ENCODE assay signal across 25 cellular contexts in the genomic region with DNA sequence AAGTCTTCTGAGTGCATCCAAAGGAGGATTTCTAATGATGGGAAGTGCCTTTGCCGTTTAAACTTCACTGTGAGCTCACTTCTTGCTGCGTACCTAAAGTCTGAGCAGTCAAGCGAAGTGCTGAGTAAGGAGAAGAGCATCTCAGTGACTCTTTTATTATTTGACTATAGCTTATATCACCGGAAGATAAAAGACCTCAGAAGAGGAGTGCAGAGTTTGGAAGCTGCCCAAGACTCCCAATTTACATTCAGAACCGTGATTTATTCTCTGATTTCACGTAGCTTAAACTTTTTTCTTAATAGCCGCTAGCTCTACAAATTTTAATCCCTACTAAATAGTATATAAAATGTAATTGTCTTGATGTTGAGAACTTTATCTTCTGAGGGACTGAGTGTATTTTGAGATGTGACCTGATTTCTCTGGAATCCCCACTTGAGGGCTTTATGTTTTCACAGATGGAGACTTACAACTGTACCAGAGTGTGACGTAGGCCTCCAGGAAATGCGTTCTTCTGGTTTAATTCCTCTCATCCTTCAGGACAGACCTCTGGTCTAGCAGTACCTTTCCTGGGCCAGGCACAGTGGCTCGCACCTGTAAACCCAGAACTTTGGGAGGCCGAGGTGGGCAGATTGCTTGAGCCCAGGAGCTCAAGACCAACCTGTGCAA. TPM values are rescaled to one million over a fixed set of nuclear protein-coding genes. Genes with fewer than 3 reads are reported as not detected.
DNase-seq lines count a peak whose midpoint lies in the region; ATAC-seq and TF ChIP-seq lines count a peak whose summit lies in the region.
"Had no signal": no experiment of that assay in that cellular context is flagged by ENCODE, and none has a peak within 500 bp of the region (broad histone marks: within the 10 kb centered on the region; RNA-seq: fewer than 3 reads in every experiment).

No MANE protein-coding gene starts in this region.

- H3K27me3 ChIP-seq in Panc1 (ENCODE audit: control insufficient read depth, insufficient read depth, low read length) (no peaks in the 10 kb centered on the region), skeletal muscle satellite cell (ENCODE audit: control insufficient read depth, insufficient read depth, low read length) (peaks cover 10% of the 10 kb centered on the region)
- H3K27me3 ChIP-seq: BE2C had no signal

- H3K36me3 ChIP-seq in Panc1 (ENCODE audit: control insufficient read depth, insufficient read depth, low read length) (no peaks in the 10 kb centered on the region), skeletal muscle satellite cell (ENCODE audit: insufficient read depth, low read length) (no peaks in the 10 kb centered on the region)
- H3K36me3 ChIP-seq: BE2C had no signal

- POLR2A ChIA-PET in Panc1 (lab: Charles Lee): no interaction called here

- H3K9me3 ChIP-seq in Panc1 (ENCODE audit: control insufficient read depth, insufficient read depth, low read depth, low read length): no peaks in the 10 kb centered on the region
- no peaks in the 10 kb centered on the region for H3K9me3 ChIP-seq in skeletal muscle satellite cell (replicated peaks; ENCODE audit: low read length)
- H3K9me3 ChIP-seq: BE2C had no signal

- CTCF ChIA-PET in Panc1 (lab: Charles Lee): no interaction called here

- DNase-seq in Daoy (ENCODE audit: low read depth): peak; percentile 65
- DNase-seq in Panc1 (ENCODE audit: low read depth, low spot score): peak; percentile 71
- peak; percentile 2 for DNase-seq in fibroblast of the conjunctiva (ENCODE audit: low read depth)
- DNase-seq in NCI-H1105 (lab: John Stamatoyannopoulos, UW): no peak
- no peak for DNase-seq in T-helper 9 cell
- DNase-seq in erythroblast (lab: John Stamatoyannopoulos, UW): no peak
- DNase-seq in NCI-H2107 treated with DMSO at 0.1 percent for 48 hours (lab: John Stamatoyannopoulos, UW; ENCODE audit: unreplicated experiment): no peak
- DNase-seq: activated naive CD4-positive, alpha-beta T cell treated with anti-CD3 and anti-CD28 coated beads for 36 hours; activated T-cell treated with anti-CD3 and anti-CD28 coated beads, Interleukin-2, amount 50 U/mL, for 24 hours; amygdala; BE2C; cerebellar nuclear complex; effector CD4-positive, alpha-beta T cell; left colon; NCI-H1694; NCI-H774; nephron progenitor cell; SIG-M5; stimulated activated CD4-positive, alpha-beta T cell treated with anti-CD3 and anti-CD28 coated beads, Interleukin-2, amount 100 ng/mL, for 48 hours; trophoblast cell had no signal

- no peaks in the 10 kb centered on the region; the same call in 1 of the 2 replicates for H3K4me1 ChIP-seq in Panc1 (ENCODE audit: control insufficient read depth, insufficient read depth, low read length)
- H3K4me1 ChIP-seq in skeletal muscle satellite cell (ENCODE audit: control insufficient read depth, insufficient read depth, low read length): no peaks in the 10 kb centered on the region
- H3K4me1 ChIP-seq: BE2C had no signal

- no peak overlapping the region for H3K4me2 ChIP-seq in skeletal muscle satellite cell (ENCODE audit: low read length)

- in situ Hi-C loops in Panc1 (cut with HindIII; ENCODE audit: low pct_unique_long_range_greater_than_20kb, low sequenced_read_pairs): no loop called here

- H3K4me3 ChIP-seq in Panc1 (ENCODE audit: low read depth in 2 of 2, low read length in 2 of 2) (no peak overlapping the region), skeletal muscle satellite cell (ENCODE audit: low read length) (no peak overlapping the region)
- H3K4me3 ChIP-seq: skin epidermis had no signal

- no peak overlapping the region for H3K27ac ChIP-seq in Panc1 (ENCODE audit: low read length)
- H3K27ac ChIP-seq: HL-60, skin epidermis, VCaP had no signal

- intact Hi-C loops in Panc1 (cut with micrococcal nuclease; ENCODE audit: unreplicated experiment): no loop called here

- no peak for ATAC-seq in Panc1
- ATAC-seq: esophagus mucosa, left colon had no signal

- BruUV-seq in Panc1 (replicated peaks; lab: Mats Ljungman, UMichigan): no TSS peak

- TF ChIP-seq POLR2A in erythroblast (IDR thresholded peaks at IDR 0.05; ENCODE audit: low read length): no peak

- no peak for TF ChIP-seq CTCF in Panc1 (IDR thresholded peaks at IDR 0.05)

- H3K9ac ChIP-seq in skeletal muscle satellite cell (ENCODE audit: low read depth, low read length): peak overlapping the region; percentile 16

RNA-seq across cellular contexts. Expression of a gene that starts 51.1 kb away (rescaled TPM):
- total RNA-seq in Daoy (2014; rRNA removed; shearing (Covaris generic)): 4.9 and 6.1 TPM in 2 replicates
- total RNA-seq in Panc1 (2021; ENCODE audit: unreplicated experiment): 5.7 TPM
- 4.7 TPM for polyA plus RNA-seq in Panc1 (2012; ENCODE audit: insufficient read length)
- 0.87 and 1.5 TPM in 2 replicates for total RNA-seq in skeletal muscle satellite cell (2012; rRNA removed)

Comparison
In these comparisons a context has a peak if more than half of its experiments do, and no peak if none do; other contexts are left out.
1. DNase-seq: peak in Daoy (single experiment), Panc1 (single experiment) and fibroblast of the conjunctiva (single experiment); none in NCI-H1105 (single experiment), T-helper 9 cell (single experiment), erythroblast (0 of 2) and NCI-H2107 treated with DMSO at 0.1 percent for 48 hours (single experiment).